ENCODE assay signal across 8 cellular contexts in the genomic region with DNA sequence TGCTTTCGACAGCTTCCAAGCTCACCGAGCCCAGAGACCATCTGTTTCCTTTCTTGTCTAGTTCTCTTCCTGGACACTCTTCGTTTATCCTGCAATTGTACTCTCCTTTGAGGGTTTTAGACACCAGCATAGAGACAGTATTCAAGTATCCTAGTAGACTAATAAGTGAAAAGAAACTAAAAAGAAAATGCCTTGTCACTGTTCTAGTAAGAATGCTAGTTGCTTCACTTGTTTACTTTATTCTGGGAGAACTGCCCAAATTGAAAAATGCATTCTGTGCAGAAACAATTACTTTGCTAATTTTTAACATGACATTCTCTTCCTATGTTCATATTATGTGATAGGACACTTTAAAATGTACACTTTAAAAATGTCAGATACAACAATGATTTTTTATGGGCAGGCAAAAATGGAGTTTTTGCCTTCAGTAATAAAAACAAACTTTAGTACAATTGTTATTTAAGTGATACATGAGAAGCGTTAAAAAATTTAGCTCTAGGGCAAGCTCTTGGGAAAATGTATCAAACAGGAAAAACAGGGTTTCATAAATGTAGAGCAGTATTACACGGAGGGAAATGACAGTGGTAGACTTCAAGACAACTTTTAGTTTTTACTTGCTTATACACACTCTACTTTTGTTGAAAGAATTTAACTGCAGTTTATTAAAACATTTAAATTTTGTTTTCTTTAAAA. TPM values are rescaled to one million over a fixed set of nuclear protein-coding genes. Genes with fewer than 3 reads are reported as not detected.
DNase-seq lines count a peak whose midpoint lies in the region; ATAC-seq and TF ChIP-seq lines count a peak whose summit lies in the region.

No MANE protein-coding gene starts in this region.

- H3K9ac ChIP-seq in endocrine pancreas (ENCODE audit: control insufficient read depth, insufficient read depth, low read length) = peak overlapping the region; percentile 86

- BruUV-seq in PC-9 (replicated peaks; lab: Mats Ljungman, UMichigan) = TSS peak; percentile 27

- intact Hi-C loops in PC-9 (cut with micrococcal nuclease; ENCODE audit: unreplicated experiment) = loop anchor here (2.0 kb wide), 1 partner anchor 38 kb away; no protein-coding TSS in a partner anchor

- POLR2A ChIA-PET in PC-9 (lab: Charles Lee; ENCODE audit: unreplicated experiment) = interaction anchor here (0.5 to 0.7 kb wide), 2 partner anchors 466 to 497 kb away, joined by 8 to 9 read pairs; no protein-coding TSS in a partner anchor

- H3F3A ChIP-seq in PC-9 (ENCODE audit: insufficient read depth, low read depth) = peaks cover 9% of the 10 kb centered on the region

- no peaks in the 10 kb centered on the region for H4K20me1 ChIP-seq in PC-9 (ENCODE audit: insufficient read depth)

- ATAC-seq in GM18873 (IDR thresholded peaks at IDR 0.05; ENCODE audit: low FRiP score, unreplicated experiment) = peak; percentile 4
- ATAC-seq in GM18519 (IDR thresholded peaks at IDR 0.05; ENCODE audit: low FRiP score, unreplicated experiment) = no peak

- peaks cover 29% of the 10 kb centered on the region for H3K4me1 ChIP-seq in PC-9 (replicated peaks; ENCODE audit: insufficient read depth)
- H3K4me1 ChIP-seq in endocrine pancreas (ENCODE audit: control insufficient read depth, insufficient read depth, low read length) = peaks cover 14% of the 10 kb centered on the region

- H3K27me3 ChIP-seq in PC-9 (ENCODE audit: insufficient read depth, low read depth) (no peaks in the 10 kb centered on the region), endocrine pancreas (ENCODE audit: control insufficient read depth, insufficient read depth, low read length) (no peaks in the 10 kb centered on the region)

- no peak for DNase-seq in AG09309 (ENCODE audit: low read depth)
- DNase-seq in PC-9 = peak in 1 of 2 experiments; percentile 82
- DNase-seq in midbrain (lab: John Stamatoyannopoulos, UW) = peak; percentile 34
- no peak for DNase-seq in ecto neural progenitor cell (ENCODE audit: low spot score)
- no peak for DNase-seq in COR-L47 (lab: John Stamatoyannopoulos, UW)

- H3K36me3 ChIP-seq in PC-9 (ENCODE audit: low read depth) (no peaks in the 10 kb centered on the region), endocrine pancreas (ENCODE audit: control insufficient read depth, insufficient read depth, low read length) (no peaks in the 10 kb centered on the region)

- peak overlapping the region; percentile 77 for H3K4me2 ChIP-seq in PC-9

- peaks cover 47% of the 10 kb centered on the region for H3K79me2 ChIP-seq in PC-9 (ENCODE audit: low read depth)

- peak overlapping the region; percentile 97 for H3K27ac ChIP-seq in PC-9

- peak overlapping the region; percentile 60; the same call in 1 of the 2 replicates for H2AFZ ChIP-seq in PC-9

- no peak for TF ChIP-seq CTCF in AG09309 (IDR thresholded peaks at IDR 0.05; ENCODE audit: control insufficient read depth, insufficient read depth, low read depth, low read length, missing control alignments)
- TF ChIP-seq CTCF in PC-9 (conservative IDR thresholded peaks at IDR 0.05) = no peak

- CTCF ChIA-PET in PC-9 (lab: Charles Lee) = interaction anchor here (0.6 kb wide), 1 partner anchor 111 kb away, joined by 23 read pairs; no protein-coding TSS in a partner anchor

- no peaks in the 10 kb centered on the region for H3K9me2 ChIP-seq in PC-9 (ENCODE audit: insufficient read depth)

- H3K9me3 ChIP-seq in PC-9 (ENCODE audit: insufficient read depth, low read depth) (no peaks in the 10 kb centered on the region), endocrine pancreas (ENCODE audit: control insufficient read depth, low read length) (no peaks in the 10 kb centered on the region)

- H3K4me3 ChIP-seq in AG09309 (ENCODE audit: control insufficient read depth, low read depth, low read length) = peak overlapping the region; percentile 74
- H3K4me3 ChIP-seq in PC-9 = peak overlapping the region; percentile 82
- peak overlapping the region; percentile 94 for H3K4me3 ChIP-seq in endocrine pancreas (ENCODE audit: control insufficient read depth, insufficient read depth, low read length)

RNA-seq across cellular contexts. Expression of a gene that starts 1.3 kb away (rescaled TPM):
- 16.0 and 18.3 TPM in 2 replicates for total RNA-seq in PC-9 (2021)
